In genomic region chr1:223846668-223847007, GRCh38 we compare ENCODE assay signal across 8 cellular contexts. TPM values are rescaled to one million over a fixed set of nuclear protein-coding genes. Genes with fewer than 3 reads are reported as not detected.
DNase-seq lines count a peak whose midpoint lies in the region; TF ChIP-seq lines count a peak whose summit lies in the region.

No MANE protein-coding gene starts in this region.

- H3K27me3 ChIP-seq in AG04450 (ENCODE audit: control insufficient read depth, insufficient read depth, low read length) (no peaks in the 10 kb centered on the region), mucosa of rectum (ENCODE audit: control insufficient read depth in 2 of 2, insufficient read depth in 2 of 2, low read length in 2 of 2) (no peaks in the 10 kb centered on the region)
- no peaks in the 10 kb centered on the region for H3K27me3 ChIP-seq in effector memory CD4-positive, alpha-beta T cell (replicated peaks; ENCODE audit: control insufficient read depth, insufficient read depth, low read length, poor library complexity, severe bottlenecking)

- H3K27ac ChIP-seq in AG04450 (ENCODE audit: low read depth, low read length) (peak overlapping the region; percentile 91), mucosa of rectum (ENCODE audit: low read depth in 2 of 2, low read length in 2 of 2) (peak overlapping the region; percentile 96 to 98)
- H3K27ac ChIP-seq in effector memory CD4-positive, alpha-beta T cell (ENCODE audit: insufficient read depth, low read length, poor library complexity, severe bottlenecking): peak overlapping the region; percentile 99

- H3K9me3 ChIP-seq in AG04450 (ENCODE audit: control insufficient read depth, insufficient read depth, low read length) (no peaks in the 10 kb centered on the region; the same call in 1 of the 2 replicates), mucosa of rectum (ENCODE audit: control insufficient read depth in 2 of 2, low read length in 2 of 2) (no peaks in the 10 kb centered on the region)
- H3K9me3 ChIP-seq in effector memory CD4-positive, alpha-beta T cell (ENCODE audit: control insufficient read depth, low read length): no peaks in the 10 kb centered on the region

- CTCF ChIA-PET in AG04450 (lab: Charles Lee): interaction anchor here (0.7 to 1.7 kb wide), 9 partner anchors 12 to 204 kb away, joined by 3 to 5 read pairs (median 3); no protein-coding TSS in a partner anchor

- H3K9ac ChIP-seq in mucosa of rectum (ENCODE audit: low read depth in 1 of 2, low read length in 2 of 2): peak overlapping the region; percentile 83 to 96

- peaks cover 14% of the 10 kb centered on the region for H3K4me1 ChIP-seq in effector memory CD4-positive, alpha-beta T cell (ENCODE audit: control insufficient read depth, insufficient read depth, low read length, poor library complexity, severe bottlenecking)
- peaks cover 10 to 12% of the 10 kb centered on the region in 2 donors for H3K4me1 ChIP-seq in mucosa of rectum (ENCODE audit: control insufficient read depth in 2 of 2, insufficient read depth in 2 of 2, low read length in 2 of 2)

- peak overlapping the region; percentile 64 for H3K4me3 ChIP-seq in AG04450 (ENCODE audit: low read depth, low read length)
- H3K4me3 ChIP-seq in GM08714 (ENCODE audit: low read length): peak overlapping the region; percentile 68
- H3K4me3 ChIP-seq in effector memory CD4-positive, alpha-beta T cell (ENCODE audit: insufficient read depth, low read depth, low read length, poor library complexity, severe bottlenecking): peak overlapping the region; percentile 79
- peak overlapping the region; percentile 70 to 75 for H3K4me3 ChIP-seq in mucosa of rectum (ENCODE audit: low read length in 2 of 2)

- H3K36me3 ChIP-seq in effector memory CD4-positive, alpha-beta T cell (ENCODE audit: control insufficient read depth, insufficient read depth, low read length): no peaks in the 10 kb centered on the region
- H3K36me3 ChIP-seq in mucosa of rectum (ENCODE audit: control insufficient read depth in 2 of 2, insufficient read depth in 2 of 2, low read length in 2 of 2): no peaks in the 10 kb centered on the region

- DNase-seq in AG04450 (ENCODE audit: low read depth, low spot score): no peak
- DNase-seq in SHP77 treated with DMSO at 0.1 percent for 48 hours (lab: John Stamatoyannopoulos, UW): peak; percentile 49
- DNase-seq in effector memory CD4-positive, alpha-beta T cell: no peak
- no peak for DNase-seq in SKM-1 (lab: John Stamatoyannopoulos, UW; ENCODE audit: unreplicated experiment)
- no peak for DNase-seq in OCI-M2 (lab: John Stamatoyannopoulos, UW; ENCODE audit: unreplicated experiment)
- DNase-seq in activated gamma-delta T cell (lab: John Stamatoyannopoulos, UW): no peak

- POLR2A ChIA-PET in AG04450 (lab: Yijun Ruan, JAX): interaction anchor here (0.6 to 1.7 kb wide), 6 partner anchors 22 to 1179 kb away, joined by 3 to 5 read pairs (median 3); no protein-coding TSS in a partner anchor

- TF ChIP-seq CTCF in AG04450 (IDR thresholded peaks at IDR 0.05; ENCODE audit: low read depth, low read length): no peak

RNA-seq across cellular contexts. Expression of gene TP53BP2, which starts 0.9 kb away (rescaled TPM):
- 40.4 and 48.1 TPM in 2 replicates for polyA plus RNA-seq in AG04450 (2011; rRNA removed)
- 111 and 115 TPM in 2 replicates for polyA minus RNA-seq in AG04450 (2011; rRNA and poly(A)+ RNA removed)
